Comparison of ENCODE assay signal across 14 cellular contexts in genomic region chr2:174914894-174915760, GRCh38.
DNase-seq lines count a peak whose midpoint lies in the region; ATAC-seq and TF ChIP-seq lines count a peak whose summit lies in the region.
"Had no signal": no experiment of that assay in that cellular context is flagged by ENCODE, and none has a peak within 500 bp of the region (broad histone marks: within the 10 kb centered on the region; RNA-seq: fewer than 3 reads in every experiment).

No MANE protein-coding gene starts in this region.

- DNase-seq in NCI-H1436 (lab: John Stamatoyannopoulos, UW) (peak; percentile 40), NCI-H1436 treated with DMSO at 0.1 percent for 48 hours (lab: John Stamatoyannopoulos, UW) (no peak), NCI-H774 (lab: John Stamatoyannopoulos, UW) (peak; percentile 9), erythroblast (lab: John Stamatoyannopoulos, UW) (peak; percentile 13 to 18), thoracic aorta (ENCODE audit: low spot score) (no peak), mesothelial cell of epicardium (ENCODE audit: low spot score in 2 of 2, unreplicated experiment in 2 of 2) (no peak), SKM-1 treated with dmso at 0.1 percent for 144 hours (lab: John Stamatoyannopoulos, UW; ENCODE audit: unreplicated experiment) (no peak)
- DNase-seq: 8988T; activated CD8-positive, alpha-beta memory T cell treated with anti-CD3 and anti-CD28 coated beads, Interleukin-2, amount 50 U/mL, for 4 hours; MM.1S; T-helper 9 cell had no signal

- TF ChIP-seq POLR2A in erythroblast (IDR thresholded peaks at IDR 0.05; ENCODE audit: low read length): no peak

- TF ChIP-seq CTCF in thoracic aorta (IDR thresholded peaks at IDR 0.05): no peak
- no peak for TF ChIP-seq CTCF in mesothelial cell of epicardium (IDR thresholded peaks at IDR 0.05; ENCODE audit: unreplicated experiment)

- no peak overlapping the region for H3K27ac ChIP-seq in thoracic aorta
- H3K27ac ChIP-seq: ascending aorta, right lobe of liver had no signal

- no peaks in the 10 kb centered on the region for H3K4me1 Mint-ChIP-seq in mesothelial cell of epicardium

- H3K9me3 ChIP-seq in thoracic aorta: no peaks in the 10 kb centered on the region
- H3K9me3 ChIP-seq: ascending aorta, right lobe of liver had no signal

- H3K27me3 ChIP-seq in thoracic aorta (replicated peaks; ENCODE audit: insufficient read depth): no peaks in the 10 kb centered on the region
- H3K27me3 ChIP-seq: ascending aorta, right lobe of liver had no signal

- H3K9me3 Mint-ChIP-seq in mesothelial cell of epicardium: peaks cover 4% of the 10 kb centered on the region

- H3K4me3 Mint-ChIP-seq in mesothelial cell of epicardium: no peak overlapping the region

- ATAC-seq in thoracic aorta (ENCODE audit: insufficient number of reproducible peaks, low FRiP score, low read depth) (peak; percentile 69), HG02610 (IDR thresholded peaks at IDR 0.05; ENCODE audit: unreplicated experiment) (no peak)

- peaks cover 37% of the 10 kb centered on the region for H3K36me3 Mint-ChIP-seq in mesothelial cell of epicardium

- peaks cover 7% of the 10 kb centered on the region for H3K36me3 ChIP-seq in thoracic aorta
- H3K36me3 ChIP-seq: right lobe of liver had no signal

- no peaks in the 10 kb centered on the region for H3K27me3 Mint-ChIP-seq in mesothelial cell of epicardium (ENCODE audit: low read depth)

- peaks cover 7 to 8% of the 10 kb centered on the region in 2 donors for H3K4me1 ChIP-seq in thoracic aorta (ENCODE audit: control insufficient read depth in 1 of 2, low read depth in 2 of 2)

- no peak overlapping the region for H3K4me3 ChIP-seq in thoracic aorta
- H3K4me3 ChIP-seq: ascending aorta, right lobe of liver had no signal

- no peak overlapping the region for H3K27ac Mint-ChIP-seq in mesothelial cell of epicardium

Comparison
In these comparisons a context has a peak if more than half of its experiments do, and no peak if none do; other contexts are left out.
1. DNase-seq: peak in NCI-H1436 (single experiment), NCI-H774 (single experiment) and erythroblast (2 of 2); none in NCI-H1436 treated with DMSO at 0.1 percent for 48 hours (single experiment), thoracic aorta (single experiment), mesothelial cell of epicardium (0 of 2) and SKM-1 treated with dmso at 0.1 percent for 144 hours (single experiment).